In the genomic region with DNA sequence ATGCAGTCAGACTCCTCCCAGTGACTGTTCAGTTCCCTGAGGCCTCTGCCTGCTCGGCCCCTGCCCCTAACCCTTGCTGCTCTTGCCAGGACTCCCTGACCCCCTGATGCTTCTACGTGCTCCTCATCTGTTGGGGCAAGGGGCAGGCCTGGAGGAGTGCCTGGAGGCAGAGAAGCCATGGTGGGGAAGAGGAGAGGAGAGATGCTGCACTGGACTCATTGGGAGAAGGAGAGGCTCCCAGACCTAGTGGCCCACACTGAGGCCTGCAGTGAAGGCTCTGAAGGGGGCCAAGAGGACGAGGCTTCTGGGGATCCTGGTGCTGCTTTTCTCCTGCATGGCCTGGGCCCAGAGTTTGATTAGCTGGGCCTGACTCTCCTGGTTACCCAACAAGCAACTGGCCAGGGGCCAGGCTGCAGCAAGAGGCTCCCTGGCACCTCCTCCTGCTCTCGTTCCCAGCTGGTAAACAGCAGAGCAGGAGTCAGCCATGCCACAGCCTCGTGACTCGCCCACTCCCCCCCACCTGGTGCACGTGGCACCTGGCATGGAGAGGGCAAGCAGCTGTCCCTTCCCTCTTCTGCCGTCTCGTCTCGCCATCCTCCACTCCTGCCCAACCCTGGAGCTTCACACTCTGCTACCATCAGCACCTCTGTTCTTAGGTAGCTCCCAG, we compare ENCODE assay signal across 8 cellular contexts. TPM values are rescaled to one million over a fixed set of nuclear protein-coding genes. Genes with fewer than 3 reads are reported as not detected.
DNase-seq lines count a peak whose midpoint lies in the region; ATAC-seq lines count a peak whose summit lies in the region.

No MANE protein-coding gene starts in this region.

- ATAC-seq in left cardiac atrium (peak; percentile 80 to 81), HG03159 (IDR thresholded peaks at IDR 0.05; ENCODE audit: unreplicated experiment) (no peak)

- intact Hi-C loops in left cardiac atrium (cut with DNase I): loop anchor here in 1 of 2 donors (10.0 kb wide), 1 partner anchor 388 kb away; no protein-coding TSS in a partner anchor

- peak; percentile 17 for DNase-seq in NCI-H2227 (lab: John Stamatoyannopoulos, UW; ENCODE audit: unreplicated experiment)
- DNase-seq in NCI-H2227 treated with DMSO at 0.1 percent for 48 hours (lab: John Stamatoyannopoulos, UW): no peak
- DNase-seq in SHP77 (lab: John Stamatoyannopoulos, UW): peak; percentile 96 to 98
- DNase-seq in left cardiac atrium: peak; percentile 80
- DNase-seq in superior temporal gyrus (ENCODE audit: extremely low spot score): peak; percentile 27
- DNase-seq in stimulated activated CD4-positive, alpha-beta T cell treated with anti-CD3 and anti-CD28 coated beads, Interleukin-2, amount 100 ng/mL, for 48 hours: no peak
- DNase-seq in NCI-H146 treated with DMSO at 0.1 percent for 48 hours (lab: John Stamatoyannopoulos, UW; ENCODE audit: unreplicated experiment): no peak

RNA-seq across cellular contexts. Expression of a gene that starts 0.8 kb away (rescaled TPM):
- total RNA-seq in left cardiac atrium: 1 to 10 TPM; 2.3 to 6.1 TPM

RNA-seq across cellular contexts. Expression of a gene that starts 7.2 kb away (rescaled TPM):
- total RNA-seq in left cardiac atrium: not detected

RNA-seq across cellular contexts. Expression of a gene that starts 21.1 kb away (rescaled TPM):
- total RNA-seq in left cardiac atrium: not detected

RNA-seq across cellular contexts. Expression of a gene that starts 27.2 kb away (rescaled TPM):
- under 1 TPM in 1 of 2 donors, not detected in 1; 0.29 TPM for total RNA-seq in left cardiac atrium

RNA-seq across cellular contexts. Expression of a gene that starts 42.2 kb away (rescaled TPM):
- total RNA-seq in left cardiac atrium: 1 to 10 TPM; 4.4 to 6.7 TPM

Comparison
In these comparisons a context has a peak if more than half of its experiments do, and no peak if none do; other contexts are left out.
1. DNase-seq: peak in NCI-H2227 (single experiment), SHP77 (2 of 2), left cardiac atrium (single experiment) and superior temporal gyrus (single experiment); none in NCI-H2227 treated with DMSO at 0.1 percent for 48 hours (single experiment), stimulated activated CD4-positive, alpha-beta T cell treated with anti-CD3 and anti-CD28 coated beads, Interleukin-2, amount 100 ng/mL, for 48 hours (0 of 2) and NCI-H146 treated with DMSO at 0.1 percent for 48 hours (single experiment).